Comparison of ENCODE assay signal across 9 cellular contexts in the genomic region with DNA sequence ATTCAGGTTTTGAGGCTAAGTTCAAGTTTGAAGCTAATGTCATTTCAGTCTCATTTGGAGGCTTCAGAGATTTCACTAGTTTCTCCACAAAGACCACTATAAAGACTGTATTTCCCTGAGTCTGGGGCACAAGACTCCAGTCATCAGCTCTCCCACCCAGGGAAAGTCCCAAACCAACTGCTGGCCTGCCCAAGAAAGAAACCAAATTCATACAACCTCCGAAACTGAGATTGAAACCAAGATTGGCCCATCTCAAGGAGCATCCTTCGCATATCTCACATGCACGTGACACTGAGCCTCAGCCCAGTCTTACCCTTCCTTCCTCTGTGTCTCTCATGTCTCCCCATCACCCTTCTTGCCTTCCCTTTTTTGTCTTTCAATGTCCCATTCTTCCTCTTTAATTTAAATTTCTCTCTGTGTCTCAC. TPM values are rescaled to one million over a fixed set of nuclear protein-coding genes. Genes with fewer than 3 reads are reported as not detected.
DNase-seq lines count a peak whose midpoint lies in the region; ATAC-seq, FAIRE-seq and TF ChIP-seq lines count a peak whose summit lies in the region.
"Had no signal": no experiment of that assay in that cellular context is flagged by ENCODE, and none has a peak within 500 bp of the region (broad histone marks: within the 10 kb centered on the region; RNA-seq: fewer than 3 reads in every experiment).

No MANE protein-coding gene starts in this region.

- H3K4me3 ChIP-seq in lower lobe of right lung = no peak overlapping the region
- H3K4me3 ChIP-seq: heart right ventricle had no signal

- H3K27ac ChIP-seq in lower lobe of right lung = peak overlapping the region; percentile 6

- FAIRE-seq in GM19239 (lab: Jason Lieb, UNC) = peak; percentile 99

- ATAC-seq in HG02973 (IDR thresholded peaks at IDR 0.05; ENCODE audit: unreplicated experiment) = peak; percentile 57
- ATAC-seq in lower lobe of right lung = peak; percentile 66 to 83

- no peaks in the 10 kb centered on the region for H3K27me3 ChIP-seq in lower lobe of right lung (ENCODE audit: low read depth)

- intact Hi-C loops in lower lobe of right lung (cut with DNase I) = no loop called here

- DNase-seq in GM19239 (ENCODE audit: insufficient read length, low spot score) (no peak), T-helper 2 cell (peak; percentile 20 to 95 (median 68)), lower lobe of right lung (no peak), NCI-H1092 treated with DMSO at 0.1 percent for 48 hours (lab: John Stamatoyannopoulos, UW) (no peak), C1 segment of cervical spinal cord (lab: John Stamatoyannopoulos, UW) (no peak), NCI-H1417 (lab: John Stamatoyannopoulos, UW) (no peak)
- DNase-seq: heart right ventricle had no signal

- H3K36me3 ChIP-seq in lower lobe of right lung = no peaks in the 10 kb centered on the region
- H3K36me3 ChIP-seq: heart right ventricle had no signal

- H3K4me1 ChIP-seq in lower lobe of right lung = peaks cover 12% of the 10 kb centered on the region

- TF ChIP-seq CTCF in lower lobe of right lung (IDR thresholded peaks at IDR 0.05) = no peak

- H3K9me3 ChIP-seq in lower lobe of right lung = no peaks in the 10 kb centered on the region
- H3K9me3 ChIP-seq: heart right ventricle had no signal

RNA-seq across cellular contexts. Expression of gene LTA, which starts 3.5 kb away (rescaled TPM):
- total RNA-seq in lower lobe of right lung = not detected
- total RNA-seq: SK-MEL-5 had no signal

RNA-seq across cellular contexts. Expression of gene TNF, which starts 6.8 kb away (rescaled TPM):
- 4.5 TPM for total RNA-seq in lower lobe of right lung
- total RNA-seq: SK-MEL-5 had no signal

RNA-seq across cellular contexts. Expression of gene LTB, which starts 13.7 kb away (rescaled TPM):
- 10.0 TPM for total RNA-seq in lower lobe of right lung
- total RNA-seq: SK-MEL-5 had no signal

RNA-seq across cellular contexts. Expression of gene LST1, which starts 17.5 kb away (rescaled TPM):
- 127 TPM for total RNA-seq in lower lobe of right lung
- total RNA-seq: SK-MEL-5 had no signal

RNA-seq across cellular contexts. Expression of gene NFKBIL1, which starts 21.1 kb away (rescaled TPM):
- total RNA-seq in lower lobe of right lung = 17.8 TPM

Comparison
In these comparisons a context has a peak if more than half of its experiments do, and no peak if none do; other contexts are left out.
1. DNase-seq: peak in T-helper 2 cell (5 of 5); none in GM19239 (single experiment), lower lobe of right lung (single experiment), NCI-H1092 treated with DMSO at 0.1 percent for 48 hours (single experiment), C1 segment of cervical spinal cord (0 of 14) and NCI-H1417 (0 of 3).